ENCODE assay signal across 8 cellular contexts in the genomic region with DNA sequence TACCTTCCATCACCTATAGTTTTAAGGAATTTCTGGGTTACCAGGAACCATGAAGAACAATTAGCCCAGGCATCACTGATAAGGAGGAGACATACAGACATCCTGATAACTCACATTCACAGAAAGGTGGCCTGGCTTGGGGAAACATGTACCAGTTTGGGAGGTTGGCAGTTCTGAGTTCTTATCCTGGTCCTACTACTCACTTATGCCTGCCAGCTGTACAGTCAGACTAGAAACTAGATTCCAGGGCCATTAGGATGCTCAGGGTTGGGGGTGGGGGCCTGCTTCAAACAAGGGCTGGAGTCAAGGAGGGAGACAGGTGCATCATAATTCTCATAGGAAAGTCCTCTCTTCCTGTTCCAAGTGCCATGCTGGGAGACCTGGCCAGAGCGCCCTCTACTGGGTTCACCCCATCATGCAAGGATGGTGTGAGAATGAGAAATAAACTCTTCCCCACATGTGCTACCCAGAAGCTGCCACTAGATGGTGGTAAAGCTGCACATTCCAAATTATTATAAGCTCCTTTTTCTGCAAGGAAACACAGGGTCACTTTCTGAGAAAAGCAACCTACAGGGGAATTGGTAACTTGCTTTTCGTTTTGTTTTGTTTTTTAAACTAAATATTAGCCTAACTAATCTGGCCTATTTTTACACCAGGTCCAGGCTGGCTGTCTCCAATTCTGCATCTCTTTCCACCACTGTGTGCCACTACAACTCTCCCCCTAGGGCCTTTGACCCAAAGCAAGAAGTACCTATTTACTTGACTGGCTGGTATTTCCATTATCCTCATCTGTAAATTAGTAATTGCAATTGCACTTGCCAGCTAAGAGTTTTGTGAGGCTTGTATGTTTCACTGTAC. TPM values are rescaled to one million over a fixed set of nuclear protein-coding genes. Genes with fewer than 3 reads are reported as not detected.
DNase-seq lines count a peak whose midpoint lies in the region; ATAC-seq and TF ChIP-seq lines count a peak whose summit lies in the region.

No MANE protein-coding gene starts in this region.

- no peaks in the 10 kb centered on the region for H3K4me1 ChIP-seq in gastroesophageal sphincter
- H3K4me1 ChIP-seq in trophoblast cell (ENCODE audit: control insufficient read depth in 1 of 2, insufficient read depth in 2 of 2, low read length in 2 of 2): no peaks in the 10 kb centered on the region

- TF ChIP-seq RAD21 in Ishikawa (IDR thresholded peaks at IDR 0.05; ENCODE audit: low read depth): peak; percentile 80

- H3K9me3 ChIP-seq in gastroesophageal sphincter (peaks cover 0 to 3% (median 0%) of the 10 kb centered on the region in 3 donors), trophoblast cell (ENCODE audit: insufficient read depth, low read depth, low read length) (peaks cover 4% of the 10 kb centered on the region)

- H4K91ac ChIP-seq in trophoblast cell (ENCODE audit: low read depth, low read length): no peak overlapping the region

- no peak overlapping the region for H2BK5ac ChIP-seq in trophoblast cell (ENCODE audit: low read depth, low read length, poor library complexity)

- no peak for TF ChIP-seq POLR2A in gastroesophageal sphincter (IDR thresholded peaks at IDR 0.05)

- H3K4me3 ChIP-seq in gastroesophageal sphincter (no peak overlapping the region), trophoblast cell (ENCODE audit: low read depth, low read length) (no peak overlapping the region)

- no peak overlapping the region for H3K14ac ChIP-seq in trophoblast cell (ENCODE audit: low read length)

- TF ChIP-seq EP300 in Ishikawa (IDR thresholded peaks at IDR 0.05; ENCODE audit: borderline replicate concordance) (no peak), gastroesophageal sphincter (IDR thresholded peaks at IDR 0.05) (no peak)

- H3K79me2 ChIP-seq in trophoblast cell (ENCODE audit: control insufficient read depth, insufficient read depth, low read length, poor library complexity): no peaks in the 10 kb centered on the region

- no peak overlapping the region for H2BK120ac ChIP-seq in trophoblast cell (ENCODE audit: insufficient read depth, low read length, poor library complexity)

- no peak overlapping the region for H3K4me2 ChIP-seq in trophoblast cell (ENCODE audit: low read length)

- no peak overlapping the region for H3K9ac ChIP-seq in trophoblast cell (ENCODE audit: low read length)

- H3K18ac ChIP-seq in trophoblast cell (ENCODE audit: low read length): no peak overlapping the region

- no peak for ATAC-seq in gastroesophageal sphincter
- no peak for ATAC-seq in HG03457 (IDR thresholded peaks at IDR 0.05; ENCODE audit: unreplicated experiment)
- no peak for ATAC-seq in HG02642 (IDR thresholded peaks at IDR 0.05; ENCODE audit: poor library complexity, unreplicated experiment)

- H3K36me3 ChIP-seq in gastroesophageal sphincter (peaks cover 0 to 29% of the 10 kb centered on the region in 2 donors), trophoblast cell (ENCODE audit: control insufficient read depth in 1 of 2, insufficient read depth in 2 of 2, low read length in 2 of 2) (no peaks in the 10 kb centered on the region)

- no peak overlapping the region for H4K12ac ChIP-seq in trophoblast cell (ENCODE audit: low read depth, low read length)

- H3K23ac ChIP-seq in trophoblast cell (ENCODE audit: low read length): no peak overlapping the region

- peaks cover 4% of the 10 kb centered on the region for H3K27me3 ChIP-seq in gastroesophageal sphincter
- H3K27me3 ChIP-seq in trophoblast cell (ENCODE audit: insufficient read depth, low read length): no peaks in the 10 kb centered on the region

- no peak overlapping the region for H2AFZ ChIP-seq in trophoblast cell (ENCODE audit: insufficient read depth, low read length, poor library complexity)

- peak; percentile 55 for DNase-seq in DMS114 treated with DMSO at 0.1 percent for 48 hours (lab: John Stamatoyannopoulos, UW; ENCODE audit: unreplicated experiment)
- peak; percentile 65 for DNase-seq in RPMI7951 (ENCODE audit: low read depth)
- peak; percentile 32 for DNase-seq in activated effector memory CD4-positive, alpha-beta T cell treated with Interleukin-2 at 50 U/mL for 16 hours
- peak; percentile 62 to 85 for DNase-seq in trophoblast cell

- H2BK12ac ChIP-seq in trophoblast cell (ENCODE audit: low read length): no peak overlapping the region

- peak; percentile 54 to 86 (median 72) for TF ChIP-seq CTCF in gastroesophageal sphincter (IDR thresholded peaks at IDR 0.05)

- H2AK5ac ChIP-seq in trophoblast cell (ENCODE audit: low read length): no peak overlapping the region

- WGBS in gastroesophageal sphincter (ENCODE audit: low coverage in 1 of 2), 2 donors: 0 to 20% methylated on average over 2 of the region's 2 CpGs
- no CpG with 5 or more reads among the region's 2 CpGs for WGBS in trophoblast cell (ENCODE audit: extremely low coverage, insufficient coverage, insufficient read length)

- no peak overlapping the region for H4K8ac ChIP-seq in trophoblast cell (ENCODE audit: low read depth, low read length)

- no peaks in the 10 kb centered on the region for H3K79me1 ChIP-seq in trophoblast cell (ENCODE audit: low read length)

- H3K4ac ChIP-seq in trophoblast cell (ENCODE audit: low read depth, low read length): no peak overlapping the region

- no peak overlapping the region for H3K27ac ChIP-seq in gastroesophageal sphincter
- H3K27ac ChIP-seq in trophoblast cell (ENCODE audit: low read depth, low read length): no peak overlapping the region

TF ChIP-seq in Ishikawa, 13 proteins besides CTCF, POLR2A, EP300 and RAD21:
- TF ChIP-seq TAF1 (IDR thresholded peaks at IDR 0.05; ENCODE audit: low read depth) (no peak), EGR1 (IDR thresholded peaks at IDR 0.05) (no peak), FOXM1 (IDR thresholded peaks at IDR 0.05; ENCODE audit: borderline replicate concordance, low read depth) (no peak), ZBTB7A (IDR thresholded peaks at IDR 0.05; ENCODE audit: low read depth) (no peak), YY1 (IDR thresholded peaks at IDR 0.05; ENCODE audit: low read depth) (no peak), CREB1 (IDR thresholded peaks at IDR 0.05; ENCODE audit: low read depth) (no peak), CEBPB (IDR thresholded peaks at IDR 0.05) (no peak), TCF12 (IDR thresholded peaks at IDR 0.05; ENCODE audit: low read depth) (no peak), TEAD4 (IDR thresholded peaks at IDR 0.05) (no peak), NFIC (IDR thresholded peaks at IDR 0.05) (no peak)
- TF ChIP-seq, protein P1, sequence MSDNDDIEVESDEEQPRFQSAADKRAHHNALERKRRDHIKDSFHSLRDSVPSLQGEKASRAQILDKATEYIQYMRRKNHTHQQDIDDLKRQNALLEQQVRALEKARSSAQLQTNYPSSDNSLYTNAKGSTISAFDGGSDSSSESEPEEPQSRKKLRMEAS (IDR thresholded peaks at IDR 0.05): no peak
- TF ChIP-seq, protein P2, sequence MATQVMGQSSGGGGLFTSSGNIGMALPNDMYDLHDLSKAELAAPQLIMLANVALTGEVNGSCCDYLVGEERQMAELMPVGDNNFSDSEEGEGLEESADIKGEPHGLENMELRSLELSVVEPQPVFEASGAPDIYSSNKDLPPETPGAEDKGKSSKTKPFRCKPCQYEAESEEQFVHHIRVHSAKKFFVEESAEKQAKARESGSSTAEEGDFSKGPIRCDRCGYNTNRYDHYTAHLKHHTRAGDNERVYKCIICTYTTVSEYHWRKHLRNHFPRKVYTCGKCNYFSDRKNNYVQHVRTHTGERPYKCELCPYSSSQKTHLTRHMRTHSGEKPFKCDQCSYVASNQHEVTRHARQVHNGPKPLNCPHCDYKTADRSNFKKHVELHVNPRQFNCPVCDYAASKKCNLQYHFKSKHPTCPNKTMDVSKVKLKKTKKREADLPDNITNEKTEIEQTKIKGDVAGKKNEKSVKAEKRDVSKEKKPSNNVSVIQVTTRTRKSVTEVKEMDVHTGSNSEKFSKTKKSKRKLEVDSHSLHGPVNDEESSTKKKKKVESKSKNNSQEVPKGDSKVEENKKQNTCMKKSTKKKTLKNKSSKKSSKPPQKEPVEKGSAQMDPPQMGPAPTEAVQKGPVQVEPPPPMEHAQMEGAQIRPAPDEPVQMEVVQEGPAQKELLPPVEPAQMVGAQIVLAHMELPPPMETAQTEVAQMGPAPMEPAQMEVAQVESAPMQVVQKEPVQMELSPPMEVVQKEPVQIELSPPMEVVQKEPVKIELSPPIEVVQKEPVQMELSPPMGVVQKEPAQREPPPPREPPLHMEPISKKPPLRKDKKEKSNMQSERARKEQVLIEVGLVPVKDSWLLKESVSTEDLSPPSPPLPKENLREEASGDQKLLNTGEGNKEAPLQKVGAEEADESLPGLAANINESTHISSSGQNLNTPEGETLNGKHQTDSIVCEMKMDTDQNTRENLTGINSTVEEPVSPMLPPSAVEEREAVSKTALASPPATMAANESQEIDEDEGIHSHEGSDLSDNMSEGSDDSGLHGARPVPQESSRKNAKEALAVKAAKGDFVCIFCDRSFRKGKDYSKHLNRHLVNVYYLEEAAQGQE (IDR thresholded peaks at IDR 0.05; ENCODE audit: low read depth): no peak
- TF ChIP-seq, protein P3, sequence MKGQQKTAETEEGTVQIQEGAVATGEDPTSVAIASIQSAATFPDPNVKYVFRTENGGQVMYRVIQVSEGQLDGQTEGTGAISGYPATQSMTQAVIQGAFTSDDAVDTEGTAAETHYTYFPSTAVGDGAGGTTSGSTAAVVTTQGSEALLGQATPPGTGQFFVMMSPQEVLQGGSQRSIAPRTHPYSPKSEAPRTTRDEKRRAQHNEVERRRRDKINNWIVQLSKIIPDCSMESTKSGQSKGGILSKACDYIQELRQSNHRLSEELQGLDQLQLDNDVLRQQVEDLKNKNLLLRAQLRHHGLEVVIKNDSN (IDR thresholded peaks at IDR 0.05): no peak

RNA-seq across cellular contexts. Expression of a gene that starts 14.5 kb away (rescaled TPM):
- 19.4 and 27.5 TPM in 2 replicates for total RNA-seq in RPMI7951 (2014; rRNA removed; shearing (Covaris generic))
- total RNA-seq in gastroesophageal sphincter: 1 to 10 TPM; 6.5 to 10.0 (median 7.5) TPM
- 0.01 and 0.04 TPM in 2 replicates for polyA plus RNA-seq in trophoblast cell (2013)

RNA-seq across cellular contexts. Expression of a gene that starts 54.5 kb away (rescaled TPM):
- total RNA-seq in RPMI7951 (2014; rRNA removed; shearing (Covaris generic)): 23.9 and 24.8 TPM in 2 replicates
- total RNA-seq in gastroesophageal sphincter: 10 to 100 TPM in 1 of 4 donors, 1 to 10 TPM in 3; 3.5 to 10.2 (median 7.2) TPM
- 0.15 and 0.22 TPM in 2 replicates for polyA plus RNA-seq in trophoblast cell (2013)
